ENCODE assay signal across 1 cellular context in genomic region chr9:84129529-84129928, GRCh38.
TF ChIP-seq lines count a peak whose summit lies in the region.

No MANE protein-coding gene starts in this region.

TF ChIP-seq in H1, 55 proteins besides CTCF, POLR2A, EP300 and RAD21 (continued from another document):
- TF ChIP-seq USF2 (IDR thresholded peaks at IDR 0.05; ENCODE audit: low read length) (no peak), EZH2 (IDR thresholded peaks at IDR 0.05; ENCODE audit: low read depth, low read length, severe bottlenecking) (no peak), ASH2L (IDR thresholded peaks at IDR 0.05; ENCODE audit: low read length) (no peak), TAF7 (optimal IDR thresholded peaks at IDR 0.05; ENCODE audit: borderline replicate concordance, low read depth, low read length) (no peak), CREB1 (IDR thresholded peaks at IDR 0.05) (no peak), KDM4A (IDR thresholded peaks at IDR 0.05; ENCODE audit: low read depth, low read length, severe bottlenecking) (no peak), GTF2F1 (IDR thresholded peaks at IDR 0.05; ENCODE audit: borderline replicate concordance, low read depth, low read length) (no peak), SP1 (IDR thresholded peaks at IDR 0.05; ENCODE audit: low read depth, low read length) (no peak)
TF ChIP-seq in H1: peak in this region for 0.
